In genomic region chr6:16237242-16237641, GRCh38 we compare ENCODE assay signal across 1 cellular context.
TF ChIP-seq lines count a peak whose summit lies in the region.

No MANE protein-coding gene starts in this region.

TF ChIP-seq in IMR-90, 13 proteins besides CTCF, POLR2A, EP300 and RAD21 (continued from another document):
- TF ChIP-seq FOS (IDR thresholded peaks at IDR 0.05; ENCODE audit: low read depth, low read length) (no peak), SMC3 (IDR thresholded peaks at IDR 0.05; ENCODE audit: low read depth, low read length) (no peak)
TF ChIP-seq in IMR-90: peak in this region for 0.
